ENCODE assay signal across 14 cellular contexts in the genomic region with DNA sequence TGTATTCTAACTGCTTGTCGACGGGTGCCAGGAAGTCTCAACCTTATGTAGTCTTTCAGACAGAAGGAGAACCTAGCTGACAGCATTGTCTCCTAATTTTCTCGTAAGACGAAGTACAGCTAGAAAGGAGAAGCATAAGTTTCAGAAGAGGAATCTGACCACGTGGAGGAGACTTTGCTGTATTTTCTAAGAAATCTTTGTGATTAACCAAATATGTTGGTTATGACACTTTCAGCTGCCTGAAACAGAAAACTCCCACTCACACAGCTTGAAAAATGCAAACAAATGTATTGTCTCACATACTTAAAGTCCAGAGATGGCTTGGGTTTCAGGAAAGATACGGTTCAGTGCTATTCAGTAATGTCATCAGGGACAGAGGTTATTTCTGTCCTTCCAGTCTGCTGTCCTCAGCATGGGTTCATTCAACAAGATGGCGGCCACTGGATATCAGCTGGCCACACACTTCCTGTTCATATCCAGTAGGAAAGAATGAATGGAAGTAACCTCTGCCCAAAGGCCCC.
DNase-seq lines count a peak whose midpoint lies in the region; ATAC-seq, FAIRE-seq and TF ChIP-seq lines count a peak whose summit lies in the region.
"Had no signal": no experiment of that assay in that cellular context is flagged by ENCODE, and none has a peak within 500 bp of the region (broad histone marks: within the 10 kb centered on the region; RNA-seq: fewer than 3 reads in every experiment).

No MANE protein-coding gene starts in this region.

- H4K20me1 ChIP-seq in GM12878 (ENCODE audit: control insufficient read depth, insufficient read depth) (no peaks in the 10 kb centered on the region), MM.1S (ENCODE audit: insufficient read depth, low read length) (no peaks in the 10 kb centered on the region)

- no peaks in the 10 kb centered on the region for H3K36me3 ChIP-seq in GM12878 (ENCODE audit: control insufficient read depth in 2 of 2, insufficient read depth in 2 of 2, low read length in 1 of 2)
- H3K36me3 ChIP-seq in parathyroid adenoma (ENCODE audit: control insufficient read depth, insufficient read depth, low read length): no peaks in the 10 kb centered on the region
- H3K36me3 ChIP-seq in MM.1S (replicated peaks; ENCODE audit: insufficient read depth, low read length): no peaks in the 10 kb centered on the region
- H3K36me3 ChIP-seq: ovary had no signal

- no peaks in the 10 kb centered on the region for H3K9me3 ChIP-seq in GM12878 (replicated peaks; ENCODE audit: control insufficient read depth, insufficient read depth, low read length)
- no peaks in the 10 kb centered on the region for H3K9me3 ChIP-seq in parathyroid adenoma (ENCODE audit: control insufficient read depth, low read length)
- H3K9me3 ChIP-seq in MM.1S (replicated peaks; ENCODE audit: insufficient read depth, low read length): no peaks in the 10 kb centered on the region
- H3K9me3 ChIP-seq: ovary had no signal

- no peaks in the 10 kb centered on the region for H3F3A ChIP-seq in MM.1S (ENCODE audit: insufficient read depth, low read length)

- CTCF ChIA-PET in GM12878 (lab: Yijun Ruan, JAX): interaction anchor here (1.4 to 2.0 kb wide), 5 partner anchors 24 to 225 kb away, joined by 5 to 14 read pairs (median 8); no protein-coding TSS in a partner anchor

- TF ChIP-seq POLR2A in GM12878 (IDR thresholded peaks at IDR 0.05; ENCODE audit: low read depth, low read length): no peak

- TF ChIP-seq CTCF in GM12878 (IDR thresholded peaks at IDR 0.05 in 2 of 3, conservative IDR thresholded peaks at IDR 0.05 in 1 of 3; ENCODE audit: control insufficient read depth in 2 of 3, extremely low read depth in 1 of 3, insufficient read depth in 1 of 3, low read depth in 3 of 3, low read length in 3 of 3): no peak
- TF ChIP-seq CTCF in parathyroid adenoma (IDR thresholded peaks at IDR 0.05): no peak
- TF ChIP-seq CTCF in MM.1S (IDR thresholded peaks at IDR 0.05; ENCODE audit: low read length): no peak

- H3K79me2 ChIP-seq in GM12878 (ENCODE audit: control insufficient read depth, insufficient read depth, low read length): no peaks in the 10 kb centered on the region
- no peaks in the 10 kb centered on the region for H3K79me2 ChIP-seq in parathyroid adenoma
- no peaks in the 10 kb centered on the region for H3K79me2 ChIP-seq in MM.1S (ENCODE audit: low read length)

- H3K9ac ChIP-seq in GM12878 (ENCODE audit: control insufficient read depth, insufficient read depth, low read length): no peak overlapping the region
- no peak overlapping the region for H3K9ac ChIP-seq in parathyroid adenoma
- H3K9ac ChIP-seq in MM.1S (ENCODE audit: low read length): no peak overlapping the region

- H3K4me2 ChIP-seq in GM12878 (ENCODE audit: control insufficient read depth, insufficient read depth) (no peak overlapping the region), parathyroid adenoma (ENCODE audit: low read length) (no peak overlapping the region), MM.1S (ENCODE audit: low read depth, low read length) (no peak overlapping the region)

- SMC1A ChIA-PET in GM12878 (lab: Charles Lee; ENCODE audit: uncharacterized antibody, unreplicated experiment): interaction anchor here (0.9 to 1.8 kb wide), 6 partner anchors 23 to 39 kb away, joined by 3 to 7 read pairs (median 4); no protein-coding TSS in a partner anchor

- H3K27ac ChIP-seq in GM12878 (ENCODE audit: control insufficient read depth, insufficient read depth) (no peak overlapping the region), parathyroid adenoma (peak overlapping the region; percentile 29), MM.1S (ENCODE audit: low read length) (no peak overlapping the region)
- H3K27ac ChIP-seq: ovary had no signal

- no TSS peak for BruUV-seq in GM12878 (replicated peaks; lab: Mats Ljungman, UMichigan)

- no peak overlapping the region for H3K4me3 ChIP-seq in GM12878
- H3K4me3 ChIP-seq in parathyroid adenoma (ENCODE audit: low read depth, low read length): no peak overlapping the region
- H3K4me3 ChIP-seq in MM.1S (ENCODE audit: low read length): no peak overlapping the region
- H3K4me3 ChIP-seq: ovary had no signal

- peak; percentile 33 to 45; a peak in 1 of 4 replicates for TF ChIP-seq EP300 in GM12878 (IDR thresholded peaks at IDR 0.05; ENCODE audit: borderline replicate concordance in 1 of 2, control insufficient read depth in 1 of 2, low read depth in 2 of 2, low read length in 2 of 2)

- RAD21 ChIA-PET in GM12878 (lab: Charles Lee; ENCODE audit: unreplicated experiment): interaction anchor here (1.0 to 3.8 kb wide), 4 partner anchors 24 to 225 kb away, joined by 4 to 20 read pairs (median 6); no protein-coding TSS in a partner anchor

- ATAC-seq in HG03432 (IDR thresholded peaks at IDR 0.05; ENCODE audit: unreplicated experiment) (peak; percentile 48), GM12878 (peak; percentile 68), GM19328 (IDR thresholded peaks at IDR 0.05; ENCODE audit: unreplicated experiment) (no peak)
- ATAC-seq: CD8-positive, alpha-beta T cell had no signal

- POLR2A ChIA-PET in GM12878 (lab: Charles Lee): interaction anchor here (1.2 kb wide), 1 partner anchor 14 kb away, joined by 3 read pairs; no protein-coding TSS in a partner anchor

- in situ Hi-C loops in GM12878 (cut with MboI): no loop called here

- H2AFZ ChIP-seq in GM12878 (ENCODE audit: control insufficient read depth, low read depth, low read length) (no peak overlapping the region), parathyroid adenoma (no peak overlapping the region), MM.1S (ENCODE audit: low read length) (no peak overlapping the region)

- H3K9me2 ChIP-seq in MM.1S (replicated peaks; ENCODE audit: insufficient read depth, low read length): no peaks in the 10 kb centered on the region

- H3K4me1 ChIP-seq in GM12878 (ENCODE audit: control insufficient read depth, insufficient read depth, low read length) (no peaks in the 10 kb centered on the region; the same call in 1 of the 2 replicates), parathyroid adenoma (no peaks in the 10 kb centered on the region), MM.1S (ENCODE audit: low read length) (no peaks in the 10 kb centered on the region)

- H3K27me3 ChIP-seq in GM12878 (replicated peaks in 1 of 2; ENCODE audit: control insufficient read depth in 2 of 2, insufficient read depth in 2 of 2, low read length in 1 of 2) (no peaks in the 10 kb centered on the region), parathyroid adenoma (ENCODE audit: control insufficient read depth, insufficient read depth, low read length) (no peaks in the 10 kb centered on the region), MM.1S (replicated peaks; ENCODE audit: insufficient read depth, low read length) (no peaks in the 10 kb centered on the region)
- H3K27me3 ChIP-seq: ovary had no signal

- FAIRE-seq in GM12878 (lab: Jason Lieb, UNC): no peak

- peak; percentile 56 for DNase-seq in GF-D8 (lab: John Stamatoyannopoulos, UW)
- DNase-seq in GM12878 (ENCODE audit: low read depth, low spot score): no peak
- no peak for DNase-seq in NCI-H1694 treated with DMSO at 0.1 percent for 48 hours (lab: John Stamatoyannopoulos, UW)
- DNase-seq in NCI-H146 (lab: John Stamatoyannopoulos, UW): no peak
- no peak for DNase-seq in MM.1S
- DNase-seq: anterior cingulate cortex; CD8-positive, alpha-beta T cell; GOT3; immature natural killer cell; NCI-H748 treated with DMSO at 0.1 percent for 48 hours; ovary had no signal

- 23% methylated on average over 7 of the region's 7 CpGs for WGBS in GM12878 (ENCODE audit: insufficient coverage, insufficient replicate concordance, low lambda C conversion rate, missing lambda C conversion rate)

- intact Hi-C loops in GM12878 (cut with micrococcal nuclease; ENCODE audit: unreplicated experiment): no loop called here

- no peak for TF ChIP-seq RAD21 in GM12878 (IDR thresholded peaks at IDR 0.05; ENCODE audit: insufficient read depth, low read depth, low read length)

TF ChIP-seq in GM12878, 131 proteins besides CTCF, POLR2A, EP300 and RAD21 (continues in another document):
- no peak for TF ChIP-seq KAT2A (conservative IDR thresholded peaks at IDR 0.05; ENCODE audit: control insufficient read depth, low read depth, low read length)
- peak; percentile 21; the same call in 1 of the 2 replicates for TF ChIP-seq MTA2 (IDR thresholded peaks at IDR 0.05; ENCODE audit: low read depth)
- TF ChIP-seq HDAC6 (IDR thresholded peaks at IDR 0.05; ENCODE audit: unreplicated experiment): no peak
- no peak for TF ChIP-seq KLF5 (IDR thresholded peaks at IDR 0.05; ENCODE audit: partially characterized antibody)
- 0 out of 2 replicates have a peak, but pooled peaks have one; percentile 61 for TF ChIP-seq MEF2A (IDR thresholded peaks at IDR 0.05; ENCODE audit: insufficient read depth, low read depth, low read length)
- no peak for TF ChIP-seq RELA (IDR thresholded peaks at IDR 0.05; ENCODE audit: borderline replicate concordance, partially characterized antibody)
- TF ChIP-seq IKZF1 (conservative IDR thresholded peaks at IDR 0.05): peak; percentile 52; the same call in 1 of the 2 replicates
- peak; percentile 30; the same call in 1 of the 2 replicates for TF ChIP-seq PAX5 (IDR thresholded peaks at IDR 0.05; ENCODE audit: borderline replicate concordance, low read depth, low read length)
- TF ChIP-seq ESRRA (IDR thresholded peaks at IDR 0.05; ENCODE audit: low read length): no peak
- TF ChIP-seq ZNF384 (IDR thresholded peaks at IDR 0.05; ENCODE audit: borderline replicate concordance, low read depth, low read length): no peak
- TF ChIP-seq, protein P1, sequence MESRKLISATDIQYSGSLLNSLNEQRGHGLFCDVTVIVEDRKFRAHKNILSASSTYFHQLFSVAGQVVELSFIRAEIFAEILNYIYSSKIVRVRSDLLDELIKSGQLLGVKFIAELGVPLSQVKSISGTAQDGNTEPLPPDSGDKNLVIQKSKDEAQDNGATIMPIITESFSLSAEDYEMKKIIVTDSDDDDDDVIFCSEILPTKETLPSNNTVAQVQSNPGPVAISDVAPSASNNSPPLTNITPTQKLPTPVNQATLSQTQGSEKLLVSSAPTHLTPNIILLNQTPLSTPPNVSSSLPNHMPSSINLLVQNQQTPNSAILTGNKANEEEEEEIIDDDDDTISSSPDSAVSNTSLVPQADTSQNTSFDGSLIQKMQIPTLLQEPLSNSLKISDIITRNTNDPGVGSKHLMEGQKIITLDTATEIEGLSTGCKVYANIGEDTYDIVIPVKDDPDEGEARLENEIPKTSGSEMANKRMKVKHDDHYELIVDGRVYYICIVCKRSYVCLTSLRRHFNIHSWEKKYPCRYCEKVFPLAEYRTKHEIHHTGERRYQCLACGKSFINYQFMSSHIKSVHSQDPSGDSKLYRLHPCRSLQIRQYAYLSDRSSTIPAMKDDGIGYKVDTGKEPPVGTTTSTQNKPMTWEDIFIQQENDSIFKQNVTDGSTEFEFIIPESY (IDR thresholded peaks at IDR 0.05): no peak
- TF ChIP-seq CBX5 (IDR thresholded peaks at IDR 0.05; ENCODE audit: low read depth): no peak
- no peak for TF ChIP-seq EZH2 (IDR thresholded peaks at IDR 0.05; ENCODE audit: borderline replicate concordance, control insufficient read depth, low read depth, low read length)
- TF ChIP-seq WRNIP1 (IDR thresholded peaks at IDR 0.05; ENCODE audit: borderline replicate concordance, low read depth, low read length): no peak
